ENCODE assay signal across 21 cellular contexts in genomic region chr7:37511852-37512377, GRCh38.
"Had no signal": no experiment of that assay in that cellular context is flagged by ENCODE, and none has a peak within 500 bp of the region (broad histone marks: within the 10 kb centered on the region; RNA-seq: fewer than 3 reads in every experiment).

No MANE protein-coding gene starts in this region.

- H3K4me3 ChIP-seq: SJSA1, SK-N-MC had no signal

- H3K4me1 ChIP-seq: SJSA1 had no signal

- H3K9me3 ChIP-seq: SJSA1 had no signal

- H3K27ac ChIP-seq: SJSA1, SK-N-MC had no signal

- H3K27me3 ChIP-seq: SJSA1 had no signal

- H3K36me3 ChIP-seq: SJSA1 had no signal

- DNase-seq: IMR-90, Karpas-422, KG1, MM.1S, NCI-H1092 treated with DMSO at 0.1 percent for 48 hours, NCI-H1436, NCI-H187, NCI-H2029, NCI-H2081 treated with DMSO at 0.1 percent for 48 hours, NCI-H2171, NCI-H226, NCI-H446, NCI-H510A, NCI-H524 treated with DMSO at 0.1 percent for 48 hours, NCI-H69, NCI-H774, Right ventricle myocardium superior, RPMI8226, SIG-M5 had no signal
